22 cellular contexts compared by ENCODE assay signal in genomic region chr6:166305562-166306117, GRCh38. TPM values are rescaled to one million over a fixed set of nuclear protein-coding genes. Genes with fewer than 3 reads are reported as not detected.
DNase-seq lines count a peak whose midpoint lies in the region; ATAC-seq, FAIRE-seq and TF ChIP-seq lines count a peak whose summit lies in the region.
"Had no signal": no experiment of that assay in that cellular context is flagged by ENCODE, and none has a peak within 500 bp of the region (broad histone marks: within the 10 kb centered on the region; RNA-seq: fewer than 3 reads in every experiment).

No MANE protein-coding gene starts in this region.

- no peak overlapping the region for H3K4me3 ChIP-seq in astrocyte (ENCODE audit: insufficient read depth, low read depth, low read length)
- H3K4me3 ChIP-seq: suprapubic skin had no signal

- H2AFZ ChIP-seq in astrocyte (ENCODE audit: low read depth, low read length) = no peak overlapping the region

- no peak for FAIRE-seq in astrocyte (lab: Jason Lieb, UNC)

- DNase-seq in activated naive CD8-positive, alpha-beta T cell treated with anti-CD3 and anti-CD28 coated beads for 36 hours = no peak
- DNase-seq in astrocyte (ENCODE audit: low read depth) = no peak
- DNase-seq in naive B cell = no peak
- DNase-seq in NCI-H526 (lab: John Stamatoyannopoulos, UW) = no peak
- no peak for DNase-seq in central memory CD4-positive, alpha-beta T cell
- DNase-seq: activated CD8-positive, alpha-beta T cell treated with anti-CD3 and anti-CD28 coated beads, Interleukin-2, amount 10 ng/mL, durations not matched to agents 7 days and 5 days; activated naive CD8-positive, alpha-beta T cell treated with anti-CD3 and anti-CD28 coated beads, Interleukin-2, amount 10 ng/mL, durations not matched to agents 7 days and 5 days; activated T-cell treated with anti-CD3 and anti-CD28 coated beads, Interleukin-2, amount 50 U/mL, for 48 hours; CD8-positive, alpha-beta memory T cell; dermis blood vessel endothelial cell; foreskin keratinocyte; NCI-H1694 treated with DMSO at 0.1 percent for 48 hours; NCI-H2227 treated with DMSO at 0.1 percent for 48 hours; Right ventricle myocardium superior; stimulated activated CD4-positive, alpha-beta T cell treated with anti-CD3 and anti-CD28 coated beads, Interleukin-4, amount 100 ng/mL, for 4 hours; T-helper 1 cell had no signal

- H3K27ac Mint-ChIP-seq in activated naive CD8-positive, alpha-beta T cell = no peak overlapping the region
- H3K27ac Mint-ChIP-seq in activated naive CD8-positive, alpha-beta T cell treated with anti-CD3 and anti-CD28 coated beads for 36 hours = no peak overlapping the region
- no peak overlapping the region for H3K27ac Mint-ChIP-seq in astrocyte (ENCODE audit: unreplicated experiment)
- H3K27ac Mint-ChIP-seq in naive B cell = no peak overlapping the region
- H3K27ac Mint-ChIP-seq: activated CD8-positive, alpha-beta T cell treated with anti-CD3 and anti-CD28 coated beads, Interleukin-2, amount 10 ng/mL, durations not matched to agents 7 days and 5 days; activated naive CD8-positive, alpha-beta T cell treated with anti-CD3 and anti-CD28 coated beads, Interleukin-2, amount 10 ng/mL, durations not matched to agents 7 days and 5 days; CD8-positive, alpha-beta memory T cell; memory B cell had no signal

- no peaks in the 10 kb centered on the region for H3K9me3 ChIP-seq in astrocyte (ENCODE audit: insufficient read depth, low read depth, low read length)
- H3K9me3 ChIP-seq: suprapubic skin had no signal

- no peaks in the 10 kb centered on the region for H3K9me3 Mint-ChIP-seq in activated naive CD8-positive, alpha-beta T cell (ENCODE audit: low read depth)
- H3K9me3 Mint-ChIP-seq in activated naive CD8-positive, alpha-beta T cell treated with anti-CD3 and anti-CD28 coated beads for 36 hours = no peaks in the 10 kb centered on the region
- no peaks in the 10 kb centered on the region for H3K9me3 Mint-ChIP-seq in astrocyte (ENCODE audit: unreplicated experiment)
- no peaks in the 10 kb centered on the region for H3K9me3 Mint-ChIP-seq in naive B cell
- H3K9me3 Mint-ChIP-seq: activated naive CD8-positive, alpha-beta T cell treated with anti-CD3 and anti-CD28 coated beads, Interleukin-2, amount 10 ng/mL, durations not matched to agents 7 days and 5 days; CD8-positive, alpha-beta memory T cell; memory B cell had no signal

- H3K4me1 Mint-ChIP-seq in activated naive CD8-positive, alpha-beta T cell (ENCODE audit: low read depth) = peaks cover 5% of the 10 kb centered on the region
- peaks cover 2% of the 10 kb centered on the region for H3K4me1 Mint-ChIP-seq in activated naive CD8-positive, alpha-beta T cell treated with anti-CD3 and anti-CD28 coated beads for 36 hours
- no peaks in the 10 kb centered on the region for H3K4me1 Mint-ChIP-seq in astrocyte (ENCODE audit: low read depth, unreplicated experiment)
- peaks cover 0 to 6% (median 5%) of the 10 kb centered on the region in 3 donors for H3K4me1 Mint-ChIP-seq in naive B cell
- H3K4me1 Mint-ChIP-seq: activated naive CD8-positive, alpha-beta T cell treated with anti-CD3 and anti-CD28 coated beads, Interleukin-2, amount 10 ng/mL, durations not matched to agents 7 days and 5 days had no signal

- H3K27ac ChIP-seq in astrocyte (ENCODE audit: low read depth, low read length) = no peak overlapping the region
- H3K27ac ChIP-seq: foreskin keratinocyte, suprapubic skin had no signal

- H3K4me3 Mint-ChIP-seq in activated naive CD8-positive, alpha-beta T cell = peak overlapping the region; percentile 77
- H3K4me3 Mint-ChIP-seq in activated naive CD8-positive, alpha-beta T cell treated with anti-CD3 and anti-CD28 coated beads for 36 hours = no peak overlapping the region
- H3K4me3 Mint-ChIP-seq in astrocyte (ENCODE audit: unreplicated experiment) (peak overlapping the region; percentile 42), naive B cell (peak overlapping the region in 5 of 8 donors; percentile 27 to 80 (median 73))
- H3K4me3 Mint-ChIP-seq: activated CD8-positive, alpha-beta T cell treated with anti-CD3 and anti-CD28 coated beads, Interleukin-2, amount 10 ng/mL, durations not matched to agents 7 days and 5 days had no signal

- no peak for ATAC-seq in naive B cell (ENCODE audit: low read depth in 2 of 2)
- no peak for ATAC-seq in activated CD4-positive, CD25-positive, alpha-beta regulatory T cell treated with anti-CD3 and anti-CD28 coated beads, Interleukin-2, amount 50 U/mL, for 24 hours
- ATAC-seq: activated CD8-positive, alpha-beta T cell treated with anti-CD3 and anti-CD28 coated beads, Interleukin-2, amount 10 ng/mL, durations not matched to agents 7 days and 5 days; foreskin keratinocyte had no signal

- H3K27me3 ChIP-seq in astrocyte (ENCODE audit: insufficient read depth, low read length) = peaks cover 38% of the 10 kb centered on the region

- H3K4me2 ChIP-seq in astrocyte (ENCODE audit: low read length) = no peak overlapping the region

- H3K27me3 Mint-ChIP-seq in activated naive CD8-positive, alpha-beta T cell = peaks cover 28% of the 10 kb centered on the region
- H3K27me3 Mint-ChIP-seq in activated naive CD8-positive, alpha-beta T cell treated with anti-CD3 and anti-CD28 coated beads for 36 hours = peaks cover 65% of the 10 kb centered on the region
- H3K27me3 Mint-ChIP-seq in astrocyte (ENCODE audit: low read depth, unreplicated experiment) = peaks cover 49% of the 10 kb centered on the region
- H3K27me3 Mint-ChIP-seq in naive B cell = peaks cover 45 to 76% (median 58%) of the 10 kb centered on the region in 3 donors

- TF ChIP-seq CTCF in astrocyte (IDR thresholded peaks at IDR 0.05; ENCODE audit: insufficient read depth, low read depth, low read length) = no peak

- H4K20me1 ChIP-seq in astrocyte (ENCODE audit: insufficient read depth, low read length) = no peaks in the 10 kb centered on the region

- no peaks in the 10 kb centered on the region for H3K36me3 ChIP-seq in astrocyte (ENCODE audit: insufficient read depth, low read length)
- H3K36me3 ChIP-seq: suprapubic skin had no signal

- H3K36me3 Mint-ChIP-seq in activated naive CD8-positive, alpha-beta T cell = no peaks in the 10 kb centered on the region
- no peaks in the 10 kb centered on the region for H3K36me3 Mint-ChIP-seq in activated naive CD8-positive, alpha-beta T cell treated with anti-CD3 and anti-CD28 coated beads for 36 hours
- H3K36me3 Mint-ChIP-seq in astrocyte (ENCODE audit: low read depth, unreplicated experiment) = peaks cover 2% of the 10 kb centered on the region
- no peaks in the 10 kb centered on the region for H3K36me3 Mint-ChIP-seq in naive B cell
- H3K36me3 Mint-ChIP-seq: activated naive CD8-positive, alpha-beta T cell treated with anti-CD3 and anti-CD28 coated beads, Interleukin-2, amount 10 ng/mL, durations not matched to agents 7 days and 5 days; CD8-positive, alpha-beta memory T cell; memory B cell had no signal

- H3K79me2 ChIP-seq in astrocyte (ENCODE audit: insufficient read depth, low read length) = no peaks in the 10 kb centered on the region

- H3K9ac ChIP-seq in astrocyte (ENCODE audit: low read length) = no peak overlapping the region

- H3K4me1 ChIP-seq in astrocyte (ENCODE audit: insufficient read depth, low read length) = peaks cover 7% of the 10 kb centered on the region
- H3K4me1 ChIP-seq: foreskin keratinocyte had no signal

RNA-seq across cellular contexts. Expression of gene PRR18, which starts 2.6 kb away (rescaled TPM):
- under 1 TPM; 0.08 to 0.33 TPM for total RNA-seq in activated naive CD8-positive, alpha-beta T cell treated with anti-CD3 and anti-CD28 coated beads for 36 hours
- 0.14 TPM in 1 of 2 replicates, not detected in the other for total RNA-seq in astrocyte
- polyA plus RNA-seq in naive B cell (ENCODE audit: low read depth in 6 of 6) = not detected
- total RNA-seq: activated CD8-positive, alpha-beta T cell treated with anti-CD3 and anti-CD28 coated beads, Interleukin-2, amount 10 ng/mL, durations not matched to agents 7 days and 5 days; activated naive CD8-positive, alpha-beta T cell treated with anti-CD3 and anti-CD28 coated beads, Interleukin-2, amount 10 ng/mL, durations not matched to agents 7 days and 5 days; dermis blood vessel endothelial cell; foreskin keratinocyte; M059J; pulmonary artery endothelial cell; Right ventricle myocardium superior; suprapubic skin had no signal
- polyA plus RNA-seq: CD8-positive, alpha-beta memory T cell; foreskin keratinocyte had no signal

RNA-seq across cellular contexts. Expression of gene SFT2D1, which starts 36.7 kb away (rescaled TPM):
- 10 to 100 TPM; 46.3 to 47.5 TPM for total RNA-seq in activated naive CD8-positive, alpha-beta T cell treated with anti-CD3 and anti-CD28 coated beads for 36 hours
- 54.3 and 63.9 TPM in 2 replicates for total RNA-seq in astrocyte
- polyA plus RNA-seq in naive B cell (ENCODE audit: low read depth in 6 of 6) = 100 to 1,000 TPM in 5 of 6 donors, 10 to 100 TPM in 1; 95.5 to 172 (median 109) TPM
